In genomic region chr6:133206942-133207341, GRCh38 we compare ENCODE assay signal across 28 cellular contexts. TPM values are rescaled to one million over a fixed set of nuclear protein-coding genes. Genes with fewer than 3 reads are reported as not detected.
"Had no signal": no experiment of that assay in that cellular context is flagged by ENCODE, and none has a peak within 500 bp of the region (broad histone marks: within the 10 kb centered on the region; RNA-seq: fewer than 3 reads in every experiment).

No MANE protein-coding gene starts in this region.

- ATAC-seq: left colon; left lung; natural killer cell; pancreas; right lobe of liver; stimulated activated memory B cell treated with anti-CD40 and anti-IgM and Interleukin-4, amounts not matched to agents 10 μg/mL and 1 μg/mL and 100 μg/mL, for 72 hours; stimulated activated naive CD8-positive, alpha-beta T cell treated with anti-CD3 and anti-CD28 coated beads, Interleukin-15, amount 100 ng/mL, for 72 hours had no signal

- FAIRE-seq: keratinocyte, pancreas had no signal

- H3K36me3 Mint-ChIP-seq: mesothelial cell of epicardium; naive B cell; natural killer cell; stimulated activated memory B cell treated with anti-CD40 and anti-IgM and Interleukin-4, amounts not matched to agents 10 μg/mL and 1 μg/mL and 100 μg/mL, for 72 hours; type B pancreatic cell had no signal

- H3K4me1 Mint-ChIP-seq: naive B cell; natural killer cell; stimulated activated memory B cell treated with anti-CD40 and anti-IgM and Interleukin-4, amounts not matched to agents 10 μg/mL and 1 μg/mL and 100 μg/mL, for 72 hours; stimulated activated naive CD8-positive, alpha-beta T cell treated with anti-CD3 and anti-CD28 coated beads, Interleukin-15, amount 100 ng/mL, for 72 hours had no signal

- H3K27ac Mint-ChIP-seq: mesothelial cell of epicardium; natural killer cell; nephron progenitor cell; stimulated activated memory B cell treated with anti-CD40 and anti-IgM and Interleukin-4, amounts not matched to agents 10 μg/mL and 1 μg/mL and 100 μg/mL, for 72 hours; stimulated activated naive CD8-positive, alpha-beta T cell treated with anti-CD3 and anti-CD28 coated beads, Interleukin-15, amount 100 ng/mL, for 72 hours; type B pancreatic cell had no signal

- H3K9me3 ChIP-seq: pancreas, right atrium auricular region, right lobe of liver, vagina had no signal

- H3K36me3 ChIP-seq: left lung, pancreas, right atrium auricular region, right lobe of liver, tibial nerve, vagina had no signal

- H3K4me3 Mint-ChIP-seq: mesothelial cell of epicardium; naive B cell; natural killer cell; nephron progenitor cell; stimulated activated memory B cell treated with anti-CD40 and anti-IgM and Interleukin-4, amounts not matched to agents 10 μg/mL and 1 μg/mL and 100 μg/mL, for 72 hours; stimulated activated naive CD8-positive, alpha-beta T cell treated with anti-CD3 and anti-CD28 coated beads, Interleukin-15, amount 100 ng/mL, for 72 hours; type B pancreatic cell had no signal

- H3K4me2 ChIP-seq: smooth muscle cell had no signal

- H3K27me3 ChIP-seq: left lung, pancreas, right atrium auricular region, right lobe of liver, tibial nerve, vagina had no signal

- H3K4me3 ChIP-seq: left lung, lung, pancreas, right atrium auricular region, right lobe of liver, smooth muscle cell, tibial nerve, vagina had no signal

- DNase-seq: hippocampal formation; left colon; left lung; mesendoderm; naive B cell; natural killer cell; nephron progenitor cell; nucleus accumbens; pancreas; right lobe of liver; stimulated activated CD4-positive, alpha-beta T cell treated with anti-CD3 and anti-CD28 coated beads, Interleukin-1b, Interleukin-23, amount 100 ng/mL, for 48 hours; stimulated activated CD4-positive, alpha-beta T cell treated with anti-CD3 and anti-CD28 coated beads, Interleukin-2, amount 100 ng/mL, for 48 hours; stimulated activated CD4-positive, alpha-beta T cell treated with anti-CD3 and anti-CD28 coated beads, Interleukin-4, amount 100 ng/mL, for 4 hours; stimulated activated CD8-positive, alpha-beta memory T cell treated with anti-CD3 and anti-CD28 coated beads, Interleukin-4, amount 100 ng/mL, for 48 hours; stimulated activated naive CD4-positive, alpha-beta T cell treated with Interleukin-2 at 50 U/mL for 16 hours; stimulated activated naive CD8-positive, alpha-beta T cell treated with anti-CD3 and anti-CD28 coated beads, Interleukin-15, amount 100 ng/mL, for 72 hours; substantia nigra had no signal

- H3K4me1 ChIP-seq: left lung, pancreas, right atrium auricular region, right lobe of liver, tibial nerve, vagina had no signal

- H3K27me3 Mint-ChIP-seq: stimulated activated memory B cell treated with anti-CD40 and anti-IgM and Interleukin-4, amounts not matched to agents 10 μg/mL and 1 μg/mL and 100 μg/mL, for 72 hours; stimulated activated naive CD8-positive, alpha-beta T cell treated with anti-CD3 and anti-CD28 coated beads, Interleukin-15, amount 100 ng/mL, for 72 hours had no signal

- H3K9me3 Mint-ChIP-seq: type B pancreatic cell had no signal

- H3K27ac ChIP-seq: left lung, pancreas, right atrium auricular region, right lobe of liver, tibial nerve, vagina had no signal

RNA-seq across cellular contexts. Expression of gene EYA4, which starts 34.2 kb away (rescaled TPM):
- total RNA-seq: mononuclear cell, natural killer cell, pulmonary artery endothelial cell had no signal
- polyA plus RNA-seq: smooth muscle cell had no signal
